8 cellular contexts compared by ENCODE assay signal in genomic region chr10:102712843-102713242, GRCh38. TPM values are rescaled to one million over a fixed set of nuclear protein-coding genes. Genes with fewer than 3 reads are reported as not detected.
DNase-seq lines count a peak whose midpoint lies in the region; ATAC-seq and TF ChIP-seq lines count a peak whose summit lies in the region.

No MANE protein-coding gene starts in this region.

- DNase-seq in AG04449 (ENCODE audit: low read depth, low spot score) (no peak), mucosa of descending colon (no peak), left colon (no peak), HuH-7.5 (ENCODE audit: low spot score) (no peak)

- CTCF ChIA-PET in AG04449 (lab: Yijun Ruan, JAX) = interaction anchor here (0.7 to 7.0 kb wide), 13 partner anchors 11 to 210 kb away, joined by 3 to 66 read pairs (median 4); partner anchors contain the start of gene ACTR1A

- H3K27me3 Mint-ChIP-seq in brain = peaks cover 17% of the 10 kb centered on the region

- TF ChIP-seq CTCF in AG04449 (IDR thresholded peaks at IDR 0.05; ENCODE audit: insufficient read depth, low read length, missing control alignments) = no peak
- TF ChIP-seq CTCF in brain (conservative IDR thresholded peaks at IDR 0.05) = no peak
- no peak for TF ChIP-seq CTCF in mucosa of descending colon (IDR thresholded peaks at IDR 0.05)

- intact Hi-C loops in mucosa of descending colon (cut with DNase I, micrococcal nuclease) (no loop called here), left colon (cut with DNase I, micrococcal nuclease) (loop anchor here in 1 of 2 donors (5.0 kb wide), 1 partner anchor 211 kb away; the partner anchor contains the start of genes ACTR1A and SUFU)

- H3K9me3 ChIP-seq in HUES64 (ENCODE audit: insufficient read depth, low read depth, low read length) = no peaks in the 10 kb centered on the region
- no peaks in the 10 kb centered on the region for H3K9me3 ChIP-seq in mucosa of descending colon

- H3K36me3 Mint-ChIP-seq in brain = peaks cover 4% of the 10 kb centered on the region

- 86% methylated on average over 1 of the region's 1 CpG for WGBS in HUES64

- no peak for ATAC-seq in mucosa of descending colon
- ATAC-seq in GM19397 (IDR thresholded peaks at IDR 0.05; ENCODE audit: unreplicated experiment) = no peak
- ATAC-seq in left colon = no peak
- ATAC-seq in GM18909 (IDR thresholded peaks at IDR 0.05; ENCODE audit: poor library complexity, unreplicated experiment) = no peak

- POLR2A ChIA-PET in AG04449 (lab: Yijun Ruan, JAX) = interaction anchor here (1.9 kb wide), 1 partner anchor 67 kb away, joined by 14 read pairs; no protein-coding TSS in a partner anchor

- no peaks in the 10 kb centered on the region for H3K9me3 Mint-ChIP-seq in brain

- H3K4me1 ChIP-seq in HUES64 (ENCODE audit: insufficient read depth, low read length) (peaks cover 28% of the 10 kb centered on the region), mucosa of descending colon (ENCODE audit: low read depth) (peaks cover 6% of the 10 kb centered on the region)

- H3K9ac ChIP-seq in HUES64 (ENCODE audit: low read depth, low read length) = peak overlapping the region; percentile 85

- peak overlapping the region; percentile 94 to 98 (median 96) for H3K4me3 Mint-ChIP-seq in brain

- peaks cover 71% of the 10 kb centered on the region for H3K4me1 Mint-ChIP-seq in brain

- peak overlapping the region; percentile 93 for H3K4me3 ChIP-seq in AG04449 (ENCODE audit: low read depth, low read length)
- H3K4me3 ChIP-seq in HUES64 (ENCODE audit: low read length) = peak overlapping the region; percentile 85
- H3K4me3 ChIP-seq in mucosa of descending colon = peak overlapping the region; percentile 3

- H3K27ac ChIP-seq in HUES64 (ENCODE audit: low read depth, low read length) = no peak overlapping the region

- H3K27ac Mint-ChIP-seq in brain = peak overlapping the region; percentile 95 to 99 (median 97)

- H3K36me3 ChIP-seq in HUES64 (ENCODE audit: insufficient read depth, low read length) (peaks cover 6% of the 10 kb centered on the region), mucosa of descending colon (ENCODE audit: low read depth) (no peaks in the 10 kb centered on the region)

- H3K27me3 ChIP-seq in HUES64 (ENCODE audit: insufficient read depth, low read length) = no peaks in the 10 kb centered on the region

RNA-seq across cellular contexts. Expression of gene ARL3, which starts 1.4 kb away (rescaled TPM):
- polyA plus RNA-seq in HUES64 (2013, experiment 1 of 2) = 18.4 TPM
- 22.4 TPM for polyA plus RNA-seq in HUES64 (2013, experiment 2 of 2)
- polyA plus RNA-seq in brain (ENCODE audit: insufficient read depth, low read depth, low replicate concordance) = 33.2 TPM
- total RNA-seq in mucosa of descending colon = 10 to 100 TPM in 1 of 3 donors, 1 to 10 TPM in 2; 2.4 to 11.2 (median 4.4) TPM
- total RNA-seq in left colon = 1 to 10 TPM; 2.5 to 4.2 TPM

RNA-seq across cellular contexts. Expression of gene SFXN2, which starts 1.6 kb away (rescaled TPM):
- 16.4 TPM for polyA plus RNA-seq in HUES64 (2013, experiment 1 of 2)
- 14.4 TPM for polyA plus RNA-seq in HUES64 (2013, experiment 2 of 2)
- 5.7 TPM for polyA plus RNA-seq in brain (ENCODE audit: insufficient read depth, low read depth, low replicate concordance)
- total RNA-seq in mucosa of descending colon (10 to 100 TPM in 2 of 3 donors, 1 to 10 TPM in 1; 6.9 to 19.1 (median 14.2) TPM), left colon (10 to 100 TPM; 11.7 to 15.0 TPM)

RNA-seq across cellular contexts. Expression of gene WBP1L, which starts 30.9 kb away (rescaled TPM):
- 16.6 TPM for polyA plus RNA-seq in HUES64 (2013, experiment 1 of 2)
- 18.1 TPM for polyA plus RNA-seq in HUES64 (2013, experiment 2 of 2)
- polyA plus RNA-seq in brain (ENCODE audit: insufficient read depth, low read depth, low replicate concordance) = 23.8 TPM
- total RNA-seq in mucosa of descending colon (10 to 100 TPM; 38.9 to 61.3 (median 51.0) TPM), left colon (10 to 100 TPM; 37.8 to 47.8 TPM)

Comparison
In these comparisons a context has a peak if more than half of its experiments do, and no peak if none do; other contexts are left out.
1. H3K4me3 ChIP-seq: peak in every context shown above with its lines; median percentile 93 in AG04449; 85 in HUES64; 3 in mucosa of descending colon.